ENCODE assay signal across 15 cellular contexts in the genomic region with DNA sequence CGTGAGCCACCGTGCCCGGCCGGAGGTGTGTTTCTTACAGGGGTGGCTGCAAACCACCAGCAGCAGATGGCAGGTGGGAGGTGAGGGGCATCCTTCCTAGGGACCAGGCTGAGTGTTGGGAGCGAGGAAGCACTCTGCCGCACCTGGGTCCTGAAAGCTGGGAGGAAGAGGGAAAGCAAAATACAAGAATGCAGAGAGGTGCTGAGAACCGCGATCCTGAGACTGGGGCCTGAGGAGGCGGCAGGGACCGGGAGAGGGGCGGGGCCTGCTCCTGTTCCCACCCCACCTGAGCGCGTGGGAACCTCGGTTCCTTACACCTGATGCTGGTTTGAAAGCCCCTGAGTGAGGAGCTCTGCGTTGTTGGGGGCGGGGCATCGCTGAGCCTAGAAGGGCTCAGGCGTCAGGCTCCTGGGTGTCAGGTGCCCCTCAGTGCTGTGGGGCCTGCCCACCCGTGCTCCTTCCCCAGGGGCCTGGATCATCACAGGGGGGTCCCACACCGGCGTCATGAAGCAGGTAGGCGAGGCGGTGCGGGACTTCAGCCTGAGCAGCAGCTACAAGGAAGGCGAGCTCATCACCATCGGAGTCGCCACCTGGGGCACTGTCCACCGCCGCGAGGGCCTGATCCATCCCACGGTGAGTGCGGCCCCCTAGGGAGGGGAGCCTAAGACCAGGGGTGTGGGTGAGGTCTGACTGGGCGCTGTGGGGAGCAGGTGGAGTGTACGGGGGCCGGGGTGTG. TPM values are rescaled to one million over a fixed set of nuclear protein-coding genes. Genes with fewer than 3 reads are reported as not detected.
DNase-seq lines count a peak whose midpoint lies in the region; ATAC-seq, FAIRE-seq and TF ChIP-seq lines count a peak whose summit lies in the region.
"Had no signal": no experiment of that assay in that cellular context is flagged by ENCODE, and none has a peak within 500 bp of the region (broad histone marks: within the 10 kb centered on the region; RNA-seq: fewer than 3 reads in every experiment).

No MANE protein-coding gene starts in this region.

- H3K27me3 ChIP-seq in mesendoderm (ENCODE audit: insufficient read depth, low read length, poor library complexity) = no peaks in the 10 kb centered on the region
- peaks cover 94% of the 10 kb centered on the region for H3K27me3 ChIP-seq in MM.1S (replicated peaks; ENCODE audit: insufficient read depth, low read length)

- H4K20me1 ChIP-seq in MM.1S (ENCODE audit: insufficient read depth, low read length) = no peaks in the 10 kb centered on the region

- H3K27me3 Mint-ChIP-seq in chondrocyte (ENCODE audit: low read depth) = peaks cover 16% of the 10 kb centered on the region
- no peaks in the 10 kb centered on the region for H3K27me3 Mint-ChIP-seq in stimulated activated naive B cell treated with anti-CD40 and anti-IgM and Interleukin-4, amounts not matched to agents 10 μg/mL and 1 μg/mL and 100 μg/mL, for 72 hours
- H3K27me3 Mint-ChIP-seq: CD8-positive, alpha-beta memory T cell had no signal

- H3F3A ChIP-seq in MM.1S (ENCODE audit: insufficient read depth, low read length) = no peaks in the 10 kb centered on the region

- no peaks in the 10 kb centered on the region for H3K9me2 ChIP-seq in MM.1S (replicated peaks; ENCODE audit: insufficient read depth, low read length)

- no peak overlapping the region for H3K4me3 Mint-ChIP-seq in chondrocyte (ENCODE audit: unreplicated experiment)
- no peak overlapping the region for H3K4me3 Mint-ChIP-seq in stimulated activated naive B cell treated with anti-CD40 and anti-IgM and Interleukin-4, amounts not matched to agents 10 μg/mL and 1 μg/mL and 100 μg/mL, for 72 hours
- H3K4me3 Mint-ChIP-seq: activated T-cell treated with anti-CD3 and anti-CD28 coated beads, Interleukin-2, amount 50 U/mL, for 72 hours; CD8-positive, alpha-beta memory T cell had no signal

- H3K9ac ChIP-seq in ES-I3 (ENCODE audit: low read depth, low read length) (peak overlapping the region; percentile 34; the same call in 1 of the 2 replicates), mesendoderm (ENCODE audit: low read length) (no peak overlapping the region), MM.1S (ENCODE audit: low read length) (no peak overlapping the region)

- H3K27ac Mint-ChIP-seq in chondrocyte (ENCODE audit: unreplicated experiment) = no peak overlapping the region
- no peak overlapping the region for H3K27ac Mint-ChIP-seq in stimulated activated naive B cell treated with anti-CD40 and anti-IgM and Interleukin-4, amounts not matched to agents 10 μg/mL and 1 μg/mL and 100 μg/mL, for 72 hours
- H3K27ac Mint-ChIP-seq: activated T-cell treated with anti-CD3 and anti-CD28 coated beads, Interleukin-2, amount 50 U/mL, for 72 hours; nephron had no signal

- H3K79me1 ChIP-seq in mesendoderm (ENCODE audit: low read length) = no peaks in the 10 kb centered on the region

- peaks cover 4% of the 10 kb centered on the region; the same call in 1 of the 3 replicates for H3K4me1 ChIP-seq in A549
- no peaks in the 10 kb centered on the region for H3K4me1 ChIP-seq in ES-I3 (ENCODE audit: insufficient read depth, low read length)
- H3K4me1 ChIP-seq in mesendoderm (ENCODE audit: control insufficient read depth, low read depth, low read length) = no peaks in the 10 kb centered on the region
- H3K4me1 ChIP-seq in MM.1S (ENCODE audit: low read length) = no peaks in the 10 kb centered on the region

- peak; percentile 69 to 75; a peak in 5 of 6 replicates for ATAC-seq in A549
- ATAC-seq in stimulated activated naive B cell treated with anti-CD40 and anti-IgM and Interleukin-4, amounts not matched to agents 10 μg/mL and 1 μg/mL and 100 μg/mL, for 72 hours (replicated peaks) = no peak
- ATAC-seq: activated T-cell treated with anti-CD3 and anti-CD28 coated beads, Interleukin-2, amount 50 U/mL, for 72 hours had no signal

- H3K4ac ChIP-seq in mesendoderm (ENCODE audit: low read depth, low read length) = no peak overlapping the region

- H3K27ac ChIP-seq in A549 (no peak overlapping the region), mesendoderm (ENCODE audit: low read depth, low read length) (no peak overlapping the region), MM.1S (ENCODE audit: low read length) (no peak overlapping the region)
- H3K27ac ChIP-seq: RWPE1 had no signal

- no peak overlapping the region for H4K8ac ChIP-seq in mesendoderm (ENCODE audit: low read depth, low read length)

- H3K79me2 ChIP-seq in mesendoderm (ENCODE audit: control insufficient read depth, insufficient read depth, low read length) (no peaks in the 10 kb centered on the region), MM.1S (ENCODE audit: low read length) (no peaks in the 10 kb centered on the region)

- no peak overlapping the region for H3K18ac ChIP-seq in mesendoderm (ENCODE audit: low read length)

- whole genome bisulfite sequencing in A549 (ENCODE audit: missing lambda C conversion rate) = 62% methylated on average over 10 of the region's 35 CpGs
- WGBS in mesendoderm (ENCODE audit: extremely low coverage, insufficient coverage, low lambda C conversion rate) = no CpG with 5 or more reads among the region's 35 CpGs

- no peak for FAIRE-seq in A549 (lab: Jason Lieb, UNC)
- FAIRE-seq: bronchial epithelial cell had no signal

- H3K4me2 ChIP-seq in A549 = peak overlapping the region; percentile 58
- no peak overlapping the region for H3K4me2 ChIP-seq in mesendoderm (ENCODE audit: low read length)
- no peak overlapping the region for H3K4me2 ChIP-seq in MM.1S (ENCODE audit: low read depth, low read length)

- H3K56ac ChIP-seq in mesendoderm (ENCODE audit: low read length) = peak overlapping the region; percentile 34

- H3K4me1 Mint-ChIP-seq in chondrocyte (ENCODE audit: low read depth) = peaks cover 9% of the 10 kb centered on the region
- H3K4me1 Mint-ChIP-seq in stimulated activated naive B cell treated with anti-CD40 and anti-IgM and Interleukin-4, amounts not matched to agents 10 μg/mL and 1 μg/mL and 100 μg/mL, for 72 hours = no peaks in the 10 kb centered on the region
- H3K4me1 Mint-ChIP-seq: nephron had no signal

- H3K9me3 ChIP-seq in A549 (no peaks in the 10 kb centered on the region), ES-I3 (ENCODE audit: control insufficient read depth, insufficient read depth, low read length) (no peaks in the 10 kb centered on the region), MM.1S (replicated peaks; ENCODE audit: insufficient read depth, low read length) (no peaks in the 10 kb centered on the region)

- H3K23ac ChIP-seq in mesendoderm (ENCODE audit: low read length) = peak overlapping the region; percentile 9

- H2AFZ ChIP-seq in MM.1S (ENCODE audit: low read length) = no peak overlapping the region

- H2BK15ac ChIP-seq in mesendoderm (replicated peaks; ENCODE audit: low read depth) = no peak overlapping the region

- no peaks in the 10 kb centered on the region for H3K36me3 ChIP-seq in ES-I3 (ENCODE audit: insufficient read depth, low read length)
- H3K36me3 ChIP-seq in mesendoderm (ENCODE audit: control insufficient read depth, insufficient read depth, low read length) = no peaks in the 10 kb centered on the region
- H3K36me3 ChIP-seq in MM.1S (replicated peaks; ENCODE audit: insufficient read depth, low read length) = no peaks in the 10 kb centered on the region

- no peak for TF ChIP-seq RAD21 in A549 (conservative IDR thresholded peaks at IDR 0.05 in 1 of 2, IDR thresholded peaks at IDR 0.05 in 1 of 2)

- no peak overlapping the region for H2AK5ac ChIP-seq in mesendoderm (ENCODE audit: low read length)

- TF ChIP-seq CTCF in A549 (IDR thresholded peaks at IDR 0.05) = no peak
- no peak for TF ChIP-seq CTCF in chondrocyte (IDR thresholded peaks at IDR 0.05)
- TF ChIP-seq CTCF in MM.1S (IDR thresholded peaks at IDR 0.05; ENCODE audit: low read length) = no peak

- no peak for TF ChIP-seq EP300 in A549 (IDR thresholded peaks at IDR 0.05)

- H4K5ac ChIP-seq in mesendoderm (ENCODE audit: low read length) = no peak overlapping the region

- POLR2A ChIA-PET in A549 (lab: Yijun Ruan, JAX) = no interaction called here

- H2BK120ac ChIP-seq in mesendoderm (ENCODE audit: low read depth, low read length) = no peak overlapping the region

- no peak overlapping the region for H2BK5ac ChIP-seq in mesendoderm (ENCODE audit: low read length)

- DNase-seq in A549 (ENCODE audit: low read depth in 1 of 2, low spot score in 1 of 2) = peak in 1 of 2 experiments; percentile 21
- DNase-seq in chondrocyte (ENCODE audit: low spot score) = peak; percentile 90
- peak; percentile 29 for DNase-seq in mesendoderm
- no peak for DNase-seq in MM.1S
- DNase-seq in C1 segment of cervical spinal cord (lab: John Stamatoyannopoulos, UW) = no peak
- no peak for DNase-seq in NCI-H1105 treated with DMSO at 0.1 percent for 48 hours (lab: John Stamatoyannopoulos, UW)
- DNase-seq in stimulated activated naive B cell treated with anti-CD40 and anti-IgM and Interleukin-4, amounts not matched to agents 10 μg/mL and 1 μg/mL and 100 μg/mL, for 72 hours = no peak
- DNase-seq: activated T-cell treated with anti-CD3 and anti-CD28 coated beads, Interleukin-2, amount 50 U/mL, for 72 hours; GOT3; NCI-H2029 had no signal

- no peak overlapping the region; the same call in 2 of the 3 replicates for H3K4me3 ChIP-seq in A549
- H3K4me3 ChIP-seq in mesendoderm (ENCODE audit: low read length) = no peak overlapping the region
- H3K4me3 ChIP-seq in MM.1S (ENCODE audit: low read length) = no peak overlapping the region

- H3K9me3 Mint-ChIP-seq in chondrocyte (ENCODE audit: low read depth) = no peaks in the 10 kb centered on the region
- peaks cover 3% of the 10 kb centered on the region in 2 donors for H3K9me3 Mint-ChIP-seq in stimulated activated naive B cell treated with anti-CD40 and anti-IgM and Interleukin-4, amounts not matched to agents 10 μg/mL and 1 μg/mL and 100 μg/mL, for 72 hours

- TF ChIP-seq POLR2A in A549 (IDR thresholded peaks at IDR 0.05; ENCODE audit: low read length) = no peak

- CTCF ChIA-PET in A549 (lab: Yijun Ruan, JAX) = interaction anchor here (0.8 to 1.0 kb wide), 2 partner anchors 60 to 86 kb away, joined by 3 read pairs; a partner anchor contains a TSS

- H3K36me3 Mint-ChIP-seq in chondrocyte (ENCODE audit: low read depth) = no peaks in the 10 kb centered on the region
- peaks cover 1 to 4% of the 10 kb centered on the region in 2 donors for H3K36me3 Mint-ChIP-seq in stimulated activated naive B cell treated with anti-CD40 and anti-IgM and Interleukin-4, amounts not matched to agents 10 μg/mL and 1 μg/mL and 100 μg/mL, for 72 hours
- H3K36me3 Mint-ChIP-seq: CD8-positive, alpha-beta memory T cell had no signal

RNA-seq across cellular contexts. Expression of a gene that starts 15.5 kb away (rescaled TPM):
- 2.9 and 3.2 TPM in 2 replicates for polyA plus RNA-seq in A549 (2011; rRNA removed)
- polyA plus RNA-seq in A549 (2012; cell fraction: cytosol; rRNA removed) = 6.3 and 6.7 TPM in 2 replicates
- polyA plus RNA-seq in A549 (2012; cell fraction: nucleus; rRNA removed) = 5.8 and 6.5 TPM in 2 replicates
- 5.1 to 7.2 TPM (median 5.5 TPM) in 3 replicates for polyA plus RNA-seq in A549 (2017; fragmentation: RNase III; extraction: RNeasy Plus Mini Kit Qiagen cat#74134 plus additional on column Dnase treatment)
- 1.1 and 1.4 TPM in 2 replicates for polyA minus RNA-seq in A549 (2011; rRNA and poly(A)+ RNA removed)
- 0.21 to 0.32 TPM in 2 of 3 replicates, not detected in the other for total RNA-seq in chondrocyte
- polyA plus RNA-seq in mesendoderm (2013, experiment 1 of 2) = 0.66 TPM
- polyA plus RNA-seq in mesendoderm (2013, experiment 2 of 2) = 0.87 TPM

RNA-seq across cellular contexts. Expression of a gene that starts 29.7 kb away (rescaled TPM):
- 3.2 and 3.4 TPM in 2 replicates for polyA plus RNA-seq in A549 (2011; rRNA removed)
- polyA plus RNA-seq in A549 (2012; cell fraction: cytosol; rRNA removed) = 7.5 and 10.7 TPM in 2 replicates
- polyA plus RNA-seq in A549 (2012; cell fraction: nucleus; rRNA removed) = 38.4 and 40.3 TPM in 2 replicates
- polyA plus RNA-seq in A549 (2017; fragmentation: RNase III; extraction: RNeasy Plus Mini Kit Qiagen cat#74134 plus additional on column Dnase treatment) = 5.8 to 8.1 TPM (median 7.1 TPM) in 3 replicates
- polyA minus RNA-seq in A549 (2011; rRNA and poly(A)+ RNA removed) = 1.2 and 1.3 TPM in 2 replicates
- total RNA-seq in chondrocyte = 14.2 to 19.5 TPM (median 17.7 TPM) in 3 replicates
- 10.7 TPM for polyA plus RNA-seq in mesendoderm (2013, experiment 1 of 2)
- polyA plus RNA-seq in mesendoderm (2013, experiment 2 of 2) = 10.9 TPM

Comparison
In these comparisons a context has a peak if more than half of its experiments do, and no peak if none do; other contexts are left out.
1. ATAC-seq: peak in A549 (2 of 2); none in stimulated activated naive B cell treated with anti-CD40 and anti-IgM and Interleukin-4, amounts not matched to agents 10 μg/mL and 1 μg/mL and 100 μg/mL, for 72 hours (0 of 2).
2. DNase-seq: peak in chondrocyte (single experiment) and mesendoderm (single experiment); none in MM.1S (single experiment), C1 segment of cervical spinal cord (0 of 14), NCI-H1105 treated with DMSO at 0.1 percent for 48 hours (single experiment) and stimulated activated naive B cell treated with anti-CD40 and anti-IgM and Interleukin-4, amounts not matched to agents 10 μg/mL and 1 μg/mL and 100 μg/mL, for 72 hours (single experiment).